ENCODE assay signal across 25 cellular contexts in the genomic region with DNA sequence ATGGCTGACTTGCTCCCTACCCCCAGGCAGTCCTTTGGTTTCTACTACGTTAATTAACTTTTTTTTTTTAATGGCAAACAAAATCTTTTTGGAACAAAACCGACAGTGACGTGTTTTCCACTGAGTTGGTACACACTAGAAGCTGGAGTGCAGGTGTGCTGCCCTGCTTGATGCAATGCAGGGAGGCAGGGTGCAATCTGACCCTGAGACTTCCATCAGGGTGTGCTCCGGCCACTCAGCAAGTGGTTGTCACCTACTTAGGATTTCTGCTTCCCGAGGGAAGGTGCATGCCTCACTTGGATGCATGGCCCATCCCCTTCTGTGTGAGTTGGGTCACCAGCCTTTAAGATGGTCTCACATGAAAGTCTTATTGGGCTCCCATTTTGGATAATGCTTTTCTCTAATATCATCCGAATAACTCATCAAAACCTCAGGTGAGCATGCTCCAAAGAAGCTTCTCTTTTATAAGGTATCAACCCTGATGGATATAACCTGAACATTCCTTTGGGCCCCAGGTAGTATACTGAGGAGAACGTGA. TPM values are rescaled to one million over a fixed set of nuclear protein-coding genes. Genes with fewer than 3 reads are reported as not detected.
A peak's percentile ranks its signal among the peaks of the same experiment; 100 is the strongest.
DNase-seq lines count a peak whose midpoint lies in the region; ATAC-seq and TF ChIP-seq lines count a peak whose summit lies in the region.
"Had no signal": no experiment of that assay in that cellular context is flagged by ENCODE, and none has a peak within 500 bp of the region (broad histone marks: within the 10 kb centered on the region; RNA-seq: fewer than 3 reads in every experiment).

No MANE protein-coding gene starts in this region.

- H3K4me1 ChIP-seq in H9 (ENCODE audit: insufficient read depth, low read length): no peaks in the 10 kb centered on the region; the same call in 1 of the 2 replicates
- H3K4me1 ChIP-seq in neuronal stem cell (ENCODE audit: control insufficient read depth in 2 of 2, insufficient read depth in 1 of 2, low read depth in 1 of 2, low read length in 2 of 2): peaks cover 0 to 6% of the 10 kb centered on the region in 2 donors
- peaks cover 72% of the 10 kb centered on the region for H3K4me1 ChIP-seq in left ventricle myocardium inferior

- H3K79me2 ChIP-seq in H9 (ENCODE audit: insufficient read depth, low read length): peaks cover 12% of the 10 kb centered on the region; the same call in 1 of the 2 replicates

- H3K9me3 ChIP-seq in H9 (ENCODE audit: control insufficient read depth, low read depth, low read length) (no peaks in the 10 kb centered on the region), neuronal stem cell (replicated peaks in 1 of 2; ENCODE audit: control insufficient read depth in 2 of 2, insufficient read depth in 1 of 2, low read depth in 1 of 2, low read length in 2 of 2) (peaks cover 0 to 3% of the 10 kb centered on the region in 2 donors), left ventricle myocardium inferior (replicated peaks) (no peaks in the 10 kb centered on the region)
- H3K9me3 ChIP-seq: Peyer's patch, thyroid gland had no signal

- no peak overlapping the region for H2AK5ac ChIP-seq in H9 (ENCODE audit: insufficient read length, low read length)
- no peak overlapping the region for H2AK5ac ChIP-seq in neuronal stem cell (ENCODE audit: low read depth, low read length)

- H3K36me3 ChIP-seq in neuronal stem cell (replicated peaks in 1 of 2; ENCODE audit: control insufficient read depth in 2 of 2, insufficient read depth in 2 of 2, low read length in 2 of 2): peaks cover 0 to 12% of the 10 kb centered on the region in 2 donors
- H3K36me3 ChIP-seq in left ventricle myocardium inferior: no peaks in the 10 kb centered on the region
- H3K36me3 ChIP-seq: Peyer's patch, thyroid gland had no signal

- H2BK120ac ChIP-seq in H9 (ENCODE audit: low read depth, low read length, poor library complexity, severe bottlenecking) (no peak overlapping the region), neuronal stem cell (ENCODE audit: low read depth, low read length) (no peak overlapping the region)

- H3K4me3 Mint-ChIP-seq in H9: no peak overlapping the region
- H3K4me3 Mint-ChIP-seq: activated CD4-positive, alpha-beta T cell treated with anti-CD3 and anti-CD28 coated beads for 36 hours; activated CD8-positive, alpha-beta T cell treated with anti-CD3 and anti-CD28 coated beads for 36 hours; stimulated activated naive CD8-positive, alpha-beta T cell treated with anti-CD3 and anti-CD28 coated beads, Interleukin-15, amount 100 ng/mL, for 72 hours had no signal

- no peak overlapping the region for H3K9ac ChIP-seq in H9 (ENCODE audit: extremely low read depth, insufficient read length, low read length)
- H3K9ac ChIP-seq in neuronal stem cell (ENCODE audit: low read depth, low read length, poor library complexity): no peak overlapping the region
- H3K9ac ChIP-seq: BLaER1 treated with 17β-estradiol and CSF1 and Interleukin-3, amounts not matched to agents 10 nM and 100 nM had no signal

- no peaks in the 10 kb centered on the region for H3K27me3 Mint-ChIP-seq in H9 (ENCODE audit: low read depth)
- H3K27me3 Mint-ChIP-seq: activated CD4-positive, alpha-beta T cell treated with anti-CD3 and anti-CD28 coated beads for 36 hours; activated CD8-positive, alpha-beta T cell treated with anti-CD3 and anti-CD28 coated beads for 36 hours; progenitor cell of endocrine pancreas; stimulated activated naive CD8-positive, alpha-beta T cell treated with anti-CD3 and anti-CD28 coated beads, Interleukin-15, amount 100 ng/mL, for 72 hours had no signal

- H4K91ac ChIP-seq in H9 (ENCODE audit: insufficient read length, low read depth, low read length) (no peak overlapping the region), neuronal stem cell (ENCODE audit: low read depth, low read length, poor library complexity) (no peak overlapping the region)

- H3K23me2 ChIP-seq in H9 (ENCODE audit: insufficient read length, low read depth, low read length, poor library complexity, severe bottlenecking): no peaks in the 10 kb centered on the region

- H3K27me3 ChIP-seq in H9 (ENCODE audit: insufficient read depth, low read length) (no peaks in the 10 kb centered on the region), neuronal stem cell (ENCODE audit: control insufficient read depth in 3 of 3, insufficient read depth in 3 of 3, low read depth in 1 of 3, low read length in 3 of 3) (no peaks in the 10 kb centered on the region), left ventricle myocardium inferior (ENCODE audit: low read depth) (no peaks in the 10 kb centered on the region)
- H3K27me3 ChIP-seq: BLaER1 treated with 17β-estradiol and CSF1 and Interleukin-3, amounts not matched to agents 10 nM and 100 nM; Peyer's patch; thyroid gland had no signal

- H4K8ac ChIP-seq in H9 (replicated peaks; ENCODE audit: insufficient read length, low read depth, low read length) (no peak overlapping the region), neuronal stem cell (ENCODE audit: low read depth, low read length) (no peak overlapping the region)

- intact Hi-C loops in left ventricle myocardium inferior (cut with micrococcal nuclease): no loop called here

- H3K4me2 ChIP-seq in H9 (ENCODE audit: insufficient read depth, insufficient read length, low read length) (no peak overlapping the region), neuronal stem cell (ENCODE audit: insufficient read depth, low read length, poor library complexity, severe bottlenecking) (no peak overlapping the region)
- H3K4me2 ChIP-seq: BLaER1 treated with 17β-estradiol and CSF1 and Interleukin-3, amounts not matched to agents 10 nM and 100 nM had no signal

- H3K4me1 Mint-ChIP-seq in H9: peaks cover 31 to 40% of the 10 kb centered on the region in 2 experiments

- no peaks in the 10 kb centered on the region for H3K9me3 Mint-ChIP-seq in H9
- H3K9me3 Mint-ChIP-seq: activated CD8-positive, alpha-beta T cell treated with anti-CD3 and anti-CD28 coated beads for 36 hours; activated naive CD4-positive, alpha-beta T cell treated with anti-CD3 and anti-CD28 coated beads, Interleukin-2, amount 50 U/mL, for 72 hours; stimulated activated naive CD8-positive, alpha-beta T cell treated with anti-CD3 and anti-CD28 coated beads, Interleukin-15, amount 100 ng/mL, for 72 hours had no signal

- H3K36me3 Mint-ChIP-seq in H9 (ENCODE audit: insufficient read depth in 1 of 3, low read depth in 3 of 3): peaks cover 2 to 14% (median 9%) of the 10 kb centered on the region in 3 experiments; a peak in 5 of 7 replicates

- H3K23ac ChIP-seq in H9 (ENCODE audit: insufficient read length, low read depth, low read length) (no peak overlapping the region), neuronal stem cell (ENCODE audit: low read depth, low read length, poor library complexity) (peak overlapping the region; percentile 4)

- no peak for TF ChIP-seq CTCF in H9 (conservative IDR thresholded peaks at IDR 0.05)
- TF ChIP-seq CTCF in left ventricle myocardium inferior (IDR thresholded peaks at IDR 0.05; ENCODE audit: borderline replicate concordance): no peak

- H3K18ac ChIP-seq in H9 (ENCODE audit: insufficient read length, low read depth, low read length): no peak overlapping the region
- no peak overlapping the region for H3K18ac ChIP-seq in neuronal stem cell (ENCODE audit: low read length)

- H3K79me1 ChIP-seq in H9 (ENCODE audit: insufficient read depth, low read depth, low read length, poor library complexity, severe bottlenecking): peaks cover 2% of the 10 kb centered on the region
- H3K79me1 ChIP-seq in neuronal stem cell (ENCODE audit: low read depth, low read length): no peaks in the 10 kb centered on the region

- H4K20me1 ChIP-seq in H9 (ENCODE audit: control insufficient read depth, insufficient read depth, insufficient read length): no peaks in the 10 kb centered on the region

- no peak overlapping the region for H2AFZ ChIP-seq in H9 (ENCODE audit: low read length)
- no peak overlapping the region for H2AFZ ChIP-seq in neuronal stem cell (ENCODE audit: low read length)

- H3K56ac ChIP-seq in H9 (ENCODE audit: insufficient read length, low read depth, low read length): no peak overlapping the region

- no peak overlapping the region for H3K4me3 ChIP-seq in neuronal stem cell (ENCODE audit: low read length in 2 of 2)
- H3K4me3 ChIP-seq in left ventricle myocardium inferior: no peak overlapping the region
- H3K4me3 ChIP-seq: BLaER1 treated with 17β-estradiol and CSF1 and Interleukin-3, amounts not matched to agents 10 nM and 100 nM; Peyer's patch; thyroid gland had no signal

- ATAC-seq in GM19467 (IDR thresholded peaks at IDR 0.05; ENCODE audit: unreplicated experiment): no peak
- ATAC-seq: activated CD4-positive, alpha-beta T cell treated with anti-CD3 and anti-CD28 coated beads for 36 hours; activated CD8-positive, alpha-beta T cell treated with anti-CD3 and anti-CD28 coated beads for 36 hours; activated naive CD4-positive, alpha-beta T cell treated with anti-CD3 and anti-CD28 coated beads, Interleukin-2, amount 50 U/mL, for 72 hours; left cardiac atrium; sciatic nerve; stimulated activated naive CD8-positive, alpha-beta T cell treated with anti-CD3 and anti-CD28 coated beads, Interleukin-15, amount 100 ng/mL, for 72 hours had no signal

- H2BK15ac ChIP-seq in H9 (ENCODE audit: low read depth, low read length) (no peak overlapping the region), neuronal stem cell (ENCODE audit: low read length) (no peak overlapping the region)

- H2BK12ac ChIP-seq in H9 (ENCODE audit: insufficient read length, low read depth, low read length) (no peak overlapping the region), neuronal stem cell (ENCODE audit: low read length) (no peak overlapping the region)

- no CpG with 5 or more reads among the region's 7 CpGs for WGBS in H9 (ENCODE audit: extremely low coverage, insufficient read length, low lambda C conversion rate)
- WGBS in neuronal stem cell (ENCODE audit: extremely low coverage in 2 of 2, insufficient read length in 2 of 2, insufficient replicate concordance in 1 of 2), 2 donors: no CpG with 5 or more reads among the region's 7 CpGs

- H2BK5ac ChIP-seq in H9 (ENCODE audit: insufficient read length, low read length) (no peak overlapping the region), neuronal stem cell (ENCODE audit: low read length) (no peak overlapping the region)

- DNase-seq in H9 (no peak), NCI-H146 treated with DMSO at 0.1 percent for 48 hours (lab: John Stamatoyannopoulos, UW; ENCODE audit: unreplicated experiment) (peak; percentile 60), epithelial cell of prostate (ENCODE audit: low read depth, low spot score) (no peak), neuronal stem cell (ENCODE audit: low spot score) (no peak), left ventricle myocardium inferior (no peak), HT-29 (ENCODE audit: low spot score) (no peak)
- DNase-seq: activated CD4-positive, alpha-beta T cell treated with anti-CD3 and anti-CD28 coated beads for 36 hours; activated CD8-positive, alpha-beta T cell treated with anti-CD3 and anti-CD28 coated beads for 36 hours; DMS53; hippocampal formation; IMR-90; left cardiac atrium; NCI-H1694; NCI-H226; NCI-H526 treated with DMSO at 0.1 percent for 48 hours; Peyer's patch; SHP77 treated with DMSO at 0.1 percent for 48 hours; stimulated activated CD8-positive, alpha-beta memory T cell treated with anti-CD3 and anti-CD28 coated beads, Interleukin-4, amount 100 ng/mL, for 48 hours; stimulated activated naive CD8-positive, alpha-beta T cell treated with anti-CD3 and anti-CD28 coated beads, Interleukin-15, amount 100 ng/mL, for 72 hours; thyroid gland had no signal

- 0 out of 2 replicates have a peak overlapping the region, but pooled peaks have one; percentile 37 for H3K14ac ChIP-seq in H9 (ENCODE audit: insufficient read depth, low read length)
- no peak overlapping the region for H3K14ac ChIP-seq in neuronal stem cell (ENCODE audit: low read length)

- H3K27ac ChIP-seq in H9 (ENCODE audit: insufficient read length, low read depth, low read length): no peak overlapping the region
- H3K27ac ChIP-seq in epithelial cell of prostate: peak overlapping the region; percentile 46
- H3K27ac ChIP-seq in neuronal stem cell (replicated peaks; ENCODE audit: low read length): no peak overlapping the region
- no peak overlapping the region for H3K27ac ChIP-seq in left ventricle myocardium inferior (replicated peaks)
- H3K27ac ChIP-seq: BLaER1 treated with 17β-estradiol and CSF1 and Interleukin-3, amounts not matched to agents 10 nM and 100 nM; Peyer's patch; thyroid gland had no signal

- no peak overlapping the region for H3K4ac ChIP-seq in H9 (ENCODE audit: low read depth, low read length)
- H3K4ac ChIP-seq in neuronal stem cell (ENCODE audit: low read length): no peak overlapping the region

- H4K5ac ChIP-seq in H9 (ENCODE audit: insufficient read length, low read depth, low read length): no peak overlapping the region

- no peak overlapping the region for H2BK20ac ChIP-seq in H9 (ENCODE audit: low read depth, low read length, poor library complexity, severe bottlenecking)

- no peak overlapping the region for H3K27ac Mint-ChIP-seq in H9
- H3K27ac Mint-ChIP-seq: activated CD4-positive, alpha-beta T cell treated with anti-CD3 and anti-CD28 coated beads for 36 hours; activated CD8-positive, alpha-beta T cell treated with anti-CD3 and anti-CD28 coated beads for 36 hours; progenitor cell of endocrine pancreas; stimulated activated naive CD8-positive, alpha-beta T cell treated with anti-CD3 and anti-CD28 coated beads, Interleukin-15, amount 100 ng/mL, for 72 hours had no signal

- no peak overlapping the region for H3T11ph ChIP-seq in H9 (ENCODE audit: low read length)

RNA-seq across cellular contexts. Expression of a gene that starts 14.0 kb away (rescaled TPM):
- total RNA-seq in H9 (2021) (33.6 and 35.8 TPM in 2 replicates), left ventricle myocardium inferior (33.3 TPM)
- polyA plus RNA-seq in neuronal stem cell (2013, experiment 1 of 2): 5.7 TPM
- polyA plus RNA-seq in neuronal stem cell (2013, experiment 2 of 2): 6.0 TPM
- total RNA-seq in HT-29 (2014; rRNA removed; shearing (Covaris generic)): 21.6 and 23.9 TPM in 2 replicates
